8 cellular contexts compared by ENCODE assay signal in the genomic region with DNA sequence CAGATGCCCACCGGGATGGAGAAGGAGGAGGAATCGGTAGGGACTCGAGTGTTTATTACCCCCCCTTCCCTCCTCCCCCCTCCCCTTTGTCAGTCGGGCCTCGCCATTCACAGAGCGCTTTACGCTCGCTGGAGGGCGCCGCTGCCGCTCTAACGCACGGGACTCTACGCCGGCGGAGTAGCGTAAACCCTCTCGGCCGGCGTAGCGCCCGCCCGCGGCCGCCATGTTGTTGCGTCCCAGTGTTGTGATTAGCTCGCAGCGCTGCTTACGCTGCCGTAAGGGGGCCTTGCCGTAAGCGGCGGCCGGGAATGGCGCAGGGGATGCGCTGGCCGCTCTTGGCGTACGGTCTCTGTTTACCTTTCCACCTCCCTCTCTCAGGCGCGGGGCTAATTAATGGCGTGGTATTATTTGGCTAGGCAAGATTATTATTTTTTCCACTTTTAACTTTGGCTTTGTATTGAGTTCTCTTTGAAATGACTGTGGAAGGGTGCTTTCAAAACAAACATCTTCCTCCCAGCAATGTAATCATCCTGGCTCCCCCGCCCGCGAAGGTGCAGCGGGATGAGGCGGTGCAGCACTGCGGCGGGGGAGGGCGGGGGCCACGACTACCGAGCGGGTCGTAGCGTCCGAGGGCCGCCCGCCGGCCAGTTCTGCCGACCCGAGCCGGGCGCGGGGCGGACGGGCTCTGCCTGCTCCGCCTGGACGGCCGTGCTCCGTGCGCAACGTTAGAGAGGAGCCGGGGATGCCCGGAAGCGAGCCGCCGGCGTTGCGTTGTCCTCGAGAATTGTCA. TPM values are rescaled to one million over a fixed set of nuclear protein-coding genes. Genes with fewer than 3 reads are reported as not detected.
DNase-seq lines count a peak whose midpoint lies in the region; ATAC-seq lines count a peak whose summit lies in the region.

No MANE protein-coding gene starts in this region.

- peak; percentile 79 to 99 (median 95) for DNase-seq in C1 segment of cervical spinal cord (lab: John Stamatoyannopoulos, UW)
- peak; percentile 97 for DNase-seq in NCI-H748 (lab: John Stamatoyannopoulos, UW; ENCODE audit: unreplicated experiment)
- DNase-seq in activated CD4-positive, alpha-beta T cell treated with anti-CD3 and anti-CD28 coated beads, Interleukin-2, amount 50 U/mL, for 24 hours (ENCODE audit: low read depth in 1 of 2, low spot score in 1 of 2), result peak; percentile 92 to 96
- peak; percentile 84 for DNase-seq in dedifferentiated amniotic fluid mesenchymal stem cell (ENCODE audit: extremely low spot score)
- DNase-seq in left lobe of liver (ENCODE audit: low spot score), result peak; percentile 96
- peak; percentile 94 to 95 for DNase-seq in stimulated activated CD4-positive, alpha-beta T cell treated with anti-CD3 and anti-CD28 coated beads, Interleukin-2, amount 100 ng/mL, for 24 hours

- ATAC-seq in GM19397 (IDR thresholded peaks at IDR 0.05; ENCODE audit: unreplicated experiment) (peak; percentile 44), HG03565 (IDR thresholded peaks at IDR 0.05; ENCODE audit: unreplicated experiment) (peak; percentile 39), left lobe of liver (peak; percentile 84)

RNA-seq across cellular contexts. Expression of gene EPC2, which starts 0.8 kb away (rescaled TPM):
- 6.9 TPM for total RNA-seq in left lobe of liver

Comparison
In these comparisons a context has a peak if more than half of its experiments do, and no peak if none do; other contexts are left out.
1. Peak in every context shown above with its lines: DNase-seq and ATAC-seq.